In genomic region chr17:28888832-28889231, GRCh38 we compare ENCODE assay signal across 30 cellular contexts. TPM values are rescaled to one million over a fixed set of nuclear protein-coding genes. Genes with fewer than 3 reads are reported as not detected.
A peak's percentile ranks its signal among the peaks of the same experiment; 100 is the strongest.
DNase-seq lines count a peak whose midpoint lies in the region; ATAC-seq and TF ChIP-seq lines count a peak whose summit lies in the region.
"Had no signal": no experiment of that assay in that cellular context is flagged by ENCODE, and none has a peak within 500 bp of the region (broad histone marks: within the 10 kb centered on the region; RNA-seq: fewer than 3 reads in every experiment).

No MANE protein-coding gene starts in this region.

- H3K4me1 ChIP-seq in foreskin keratinocyte (peaks cover 8% of the 10 kb centered on the region), tibial artery (peaks cover 0 to 28% (median 22%) of the 10 kb centered on the region in 4 donors)
- H3K4me1 ChIP-seq: A549, uterus had no signal

- H3K4me3 ChIP-seq in tibial artery: no peak overlapping the region
- H3K4me3 ChIP-seq: A549, esophagus muscularis mucosa, lower lobe of right lung, right lobe of liver, thoracic aorta, uterus had no signal

- TF ChIP-seq CTCF in foreskin keratinocyte (conservative IDR thresholded peaks at IDR 0.05) (no peak), tibial artery (IDR thresholded peaks at IDR 0.05) (no peak)

- no peaks in the 10 kb centered on the region for H3K27me3 ChIP-seq in foreskin keratinocyte
- H3K27me3 ChIP-seq in tibial artery: no peaks in the 10 kb centered on the region
- H3K27me3 ChIP-seq: esophagus muscularis mucosa, right lobe of liver, uterus had no signal

- DNase-seq in activated T-cell treated with anti-CD3 and anti-CD28 coated beads, Interleukin-2, amount 50 U/mL, for 72 hours: no peak
- DNase-seq in activated T-cell treated with anti-CD3 and anti-CD28 coated beads, Interleukin-2, amount 50 U/mL, for 4 hours: no peak
- no peak for DNase-seq in central memory CD8-positive, alpha-beta T cell (ENCODE audit: low spot score in 2 of 2)
- peak; percentile 28 for DNase-seq in stimulated activated naive B cell treated with anti-CD40 and anti-IgM and Interleukin-4, amounts not matched to agents 10 μg/mL and 1 μg/mL and 100 μg/mL, for 72 hours
- DNase-seq in activated gamma-delta T cell treated with Interleukin-2 at 50 U/mL for 16 hours (no peak), foreskin keratinocyte (no peak), tibial artery (no peak)
- DNase-seq: activated CD4-positive, alpha-beta T cell treated with anti-CD3 and anti-CD28 coated beads for 1 hour; activated CD8-positive, alpha-beta memory T cell treated with anti-CD3 and anti-CD28 coated beads for 24 hours; activated naive CD4-positive, alpha-beta T cell; AML-193; amygdala; cortex of kidney; DMS79 treated with DMSO at 0.1 percent for 48 hours; foreskin melanocyte; KG1; MM.1S; NCI-H2081 treated with DMSO at 0.1 percent for 48 hours; NCI-H226; NCI-H69; right lobe of liver; stimulated activated CD4-positive, alpha-beta T cell treated with anti-CD3 and anti-CD28 coated beads, Interleukin-12 subunit alpha, Interleukin-12 subunit beta, amount 100 ng/mL, for 4 hours; stimulated activated CD4-positive, alpha-beta T cell treated with anti-CD3 and anti-CD28 coated beads, Interleukin-4, amount 100 ng/mL, for 1 hour; T-helper 17 cell; uterus had no signal

- no peaks in the 10 kb centered on the region for H3K27me3 Mint-ChIP-seq in activated T-cell treated with anti-CD3 and anti-CD28 coated beads, Interleukin-2, amount 50 U/mL, for 72 hours (ENCODE audit: low read depth)
- no peaks in the 10 kb centered on the region for H3K27me3 Mint-ChIP-seq in activated T-cell treated with anti-CD3 and anti-CD28 coated beads, Interleukin-2, amount 50 U/mL, for 4 hours (ENCODE audit: low read depth)
- no peaks in the 10 kb centered on the region for H3K27me3 Mint-ChIP-seq in IgD-negative memory B cell
- no peaks in the 10 kb centered on the region for H3K27me3 Mint-ChIP-seq in central memory CD8-positive, alpha-beta T cell
- no peaks in the 10 kb centered on the region for H3K27me3 Mint-ChIP-seq in stimulated activated naive B cell treated with anti-CD40 and anti-IgM and Interleukin-4, amounts not matched to agents 10 μg/mL and 1 μg/mL and 100 μg/mL, for 72 hours
- H3K27me3 Mint-ChIP-seq: T-helper 17 cell had no signal

- intact Hi-C loops in tibial artery (cut with DNase I; ENCODE audit: low total_unique reads): no loop called here

- H3K27ac Mint-ChIP-seq in activated T-cell treated with anti-CD3 and anti-CD28 coated beads, Interleukin-2, amount 50 U/mL, for 72 hours: peak overlapping the region; percentile 36
- H3K27ac Mint-ChIP-seq in IgD-negative memory B cell: peak overlapping the region in 2 of 3 donors; percentile 41 to 54
- peak overlapping the region; percentile 59 for H3K27ac Mint-ChIP-seq in central memory CD8-positive, alpha-beta T cell (ENCODE audit: low read depth)
- peak overlapping the region; percentile 94 for H3K27ac Mint-ChIP-seq in stimulated activated naive B cell treated with anti-CD40 and anti-IgM and Interleukin-4, amounts not matched to agents 10 μg/mL and 1 μg/mL and 100 μg/mL, for 72 hours
- H3K27ac Mint-ChIP-seq: T-helper 17 cell had no signal

- H3K4me3 Mint-ChIP-seq in activated T-cell treated with anti-CD3 and anti-CD28 coated beads, Interleukin-2, amount 50 U/mL, for 72 hours: no peak overlapping the region
- H3K4me3 Mint-ChIP-seq in activated T-cell treated with anti-CD3 and anti-CD28 coated beads, Interleukin-2, amount 50 U/mL, for 4 hours: no peak overlapping the region
- peak overlapping the region; percentile 18 to 90 (median 50) for H3K4me3 Mint-ChIP-seq in IgD-negative memory B cell
- no peak overlapping the region for H3K4me3 Mint-ChIP-seq in central memory CD8-positive, alpha-beta T cell
- peak overlapping the region; percentile 81 to 87 for H3K4me3 Mint-ChIP-seq in stimulated activated naive B cell treated with anti-CD40 and anti-IgM and Interleukin-4, amounts not matched to agents 10 μg/mL and 1 μg/mL and 100 μg/mL, for 72 hours
- H3K4me3 Mint-ChIP-seq: T-helper 17 cell had no signal

- H3K9me3 Mint-ChIP-seq in activated T-cell treated with anti-CD3 and anti-CD28 coated beads, Interleukin-2, amount 50 U/mL, for 72 hours: no peaks in the 10 kb centered on the region
- H3K9me3 Mint-ChIP-seq in activated T-cell treated with anti-CD3 and anti-CD28 coated beads, Interleukin-2, amount 50 U/mL, for 4 hours: no peaks in the 10 kb centered on the region
- no peaks in the 10 kb centered on the region for H3K9me3 Mint-ChIP-seq in IgD-negative memory B cell
- H3K9me3 Mint-ChIP-seq in central memory CD8-positive, alpha-beta T cell: no peaks in the 10 kb centered on the region
- H3K9me3 Mint-ChIP-seq in stimulated activated naive B cell treated with anti-CD40 and anti-IgM and Interleukin-4, amounts not matched to agents 10 μg/mL and 1 μg/mL and 100 μg/mL, for 72 hours: no peaks in the 10 kb centered on the region

- no peaks in the 10 kb centered on the region for H3K9me3 ChIP-seq in tibial artery
- H3K9me3 ChIP-seq: A549, esophagus muscularis mucosa, lower lobe of right lung, right lobe of liver, thoracic aorta, uterus had no signal

- peaks cover 50% of the 10 kb centered on the region for H3K4me1 Mint-ChIP-seq in activated T-cell treated with anti-CD3 and anti-CD28 coated beads, Interleukin-2, amount 50 U/mL, for 72 hours (ENCODE audit: low read depth)
- peaks cover 46% of the 10 kb centered on the region for H3K4me1 Mint-ChIP-seq in activated T-cell treated with anti-CD3 and anti-CD28 coated beads, Interleukin-2, amount 50 U/mL, for 4 hours (ENCODE audit: low read depth)
- H3K4me1 Mint-ChIP-seq in IgD-negative memory B cell: peaks cover 46 to 48% (median 48%) of the 10 kb centered on the region in 3 donors
- peaks cover 54% of the 10 kb centered on the region for H3K4me1 Mint-ChIP-seq in central memory CD8-positive, alpha-beta T cell
- peaks cover 69 to 99% of the 10 kb centered on the region in 2 donors for H3K4me1 Mint-ChIP-seq in stimulated activated naive B cell treated with anti-CD40 and anti-IgM and Interleukin-4, amounts not matched to agents 10 μg/mL and 1 μg/mL and 100 μg/mL, for 72 hours

- H3K27ac ChIP-seq in foreskin keratinocyte (no peak overlapping the region), tibial artery (no peak overlapping the region)
- H3K27ac ChIP-seq: A549, lower lobe of right lung, right lobe of liver, thoracic aorta, uterus had no signal

- peaks cover 24 to 53% (median 39%) of the 10 kb centered on the region in 3 donors for H3K36me3 ChIP-seq in tibial artery
- H3K36me3 ChIP-seq: uterus had no signal

- ATAC-seq in activated T-cell treated with anti-CD3 and anti-CD28 coated beads, Interleukin-2, amount 50 U/mL, for 72 hours (replicated peaks in 1 of 2): no peak
- ATAC-seq in activated T-cell treated with anti-CD3 and anti-CD28 coated beads, Interleukin-2, amount 50 U/mL, for 4 hours: no peak
- ATAC-seq in central memory CD8-positive, alpha-beta T cell (replicated peaks; ENCODE audit: extremely low read depth, poor library complexity, severe bottlenecking): no peak
- ATAC-seq in stimulated activated naive B cell treated with anti-CD40 and anti-IgM and Interleukin-4, amounts not matched to agents 10 μg/mL and 1 μg/mL and 100 μg/mL, for 72 hours (replicated peaks): peak; percentile 40 to 61
- no peak for ATAC-seq in foreskin keratinocyte
- ATAC-seq: lower lobe of right lung, right lobe of liver, T-helper 17 cell had no signal

- H3K36me3 Mint-ChIP-seq in activated T-cell treated with anti-CD3 and anti-CD28 coated beads, Interleukin-2, amount 50 U/mL, for 72 hours (ENCODE audit: insufficient read depth in 2 of 2): peaks cover 5 to 13% of the 10 kb centered on the region in 2 donors
- peaks cover 14% of the 10 kb centered on the region for H3K36me3 Mint-ChIP-seq in activated T-cell treated with anti-CD3 and anti-CD28 coated beads, Interleukin-2, amount 50 U/mL, for 4 hours (ENCODE audit: insufficient read depth)
- H3K36me3 Mint-ChIP-seq in IgD-negative memory B cell: peaks cover 8% of the 10 kb centered on the region
- H3K36me3 Mint-ChIP-seq in central memory CD8-positive, alpha-beta T cell (ENCODE audit: insufficient read depth): peaks cover 30% of the 10 kb centered on the region
- H3K36me3 Mint-ChIP-seq in stimulated activated naive B cell treated with anti-CD40 and anti-IgM and Interleukin-4, amounts not matched to agents 10 μg/mL and 1 μg/mL and 100 μg/mL, for 72 hours: peaks cover 36 to 69% of the 10 kb centered on the region in 2 donors

RNA-seq across cellular contexts. Expression of gene FLOT2, which starts 8.7 kb away (rescaled TPM):
- total RNA-seq in activated T-cell treated with anti-CD3 and anti-CD28 coated beads, Interleukin-2, amount 50 U/mL, for 72 hours: 100 to 1,000 TPM; 138 to 141 TPM
- 10 to 100 TPM; 48.3 to 62.9 (median 59.3) TPM for total RNA-seq in activated T-cell treated with anti-CD3 and anti-CD28 coated beads, Interleukin-2, amount 50 U/mL, for 4 hours
- polyA plus RNA-seq in IgD-negative memory B cell (400 TPM), foreskin keratinocyte (69.1 and 71.9 TPM in 2 replicates)
- total RNA-seq in foreskin keratinocyte: 81.8 and 83.2 TPM in 2 replicates

RNA-seq across cellular contexts. Expression of gene DHRS13, which starts 14.0 kb away (rescaled TPM):
- total RNA-seq in activated T-cell treated with anti-CD3 and anti-CD28 coated beads, Interleukin-2, amount 50 U/mL, for 72 hours: 10 to 100 TPM; 21.3 to 25.3 TPM
- total RNA-seq in activated T-cell treated with anti-CD3 and anti-CD28 coated beads, Interleukin-2, amount 50 U/mL, for 4 hours: 10 to 100 TPM; 20.7 to 24.5 (median 21.8) TPM
- polyA plus RNA-seq in IgD-negative memory B cell (17.1 TPM), foreskin keratinocyte (8.0 and 11.5 TPM in 2 replicates)
- 8.0 and 10.9 TPM in 2 replicates for total RNA-seq in foreskin keratinocyte

RNA-seq across cellular contexts. Expression of gene ERAL1, which starts 34.0 kb away (rescaled TPM):
- 10 to 100 TPM; 48.6 to 68.1 TPM for total RNA-seq in activated T-cell treated with anti-CD3 and anti-CD28 coated beads, Interleukin-2, amount 50 U/mL, for 72 hours
- total RNA-seq in activated T-cell treated with anti-CD3 and anti-CD28 coated beads, Interleukin-2, amount 50 U/mL, for 4 hours: 10 to 100 TPM; 79.8 to 81.3 (median 80.8) TPM
- polyA plus RNA-seq in IgD-negative memory B cell: 45.8 TPM
- 34.8 and 44.4 TPM in 2 replicates for total RNA-seq in foreskin keratinocyte
- 65.8 and 72.8 TPM in 2 replicates for polyA plus RNA-seq in foreskin keratinocyte

RNA-seq across cellular contexts. Expression of gene FAM222B, which starts 46.2 kb away (rescaled TPM):
- 10 to 100 TPM; 20.9 to 26.5 TPM for total RNA-seq in activated T-cell treated with anti-CD3 and anti-CD28 coated beads, Interleukin-2, amount 50 U/mL, for 72 hours
- total RNA-seq in activated T-cell treated with anti-CD3 and anti-CD28 coated beads, Interleukin-2, amount 50 U/mL, for 4 hours: 10 to 100 TPM; 23.5 to 26.4 (median 24.9) TPM
- polyA plus RNA-seq in IgD-negative memory B cell (17.1 TPM), foreskin keratinocyte (9.8 and 10.8 TPM in 2 replicates)
- total RNA-seq in foreskin keratinocyte: 16.3 and 17.9 TPM in 2 replicates

Comparison
In these comparisons a context has a peak if more than half of its experiments do, and no peak if none do; other contexts are left out.
1. ATAC-seq: peak in stimulated activated naive B cell treated with anti-CD40 and anti-IgM and Interleukin-4, amounts not matched to agents 10 μg/mL and 1 μg/mL and 100 μg/mL, for 72 hours (2 of 2); none in activated T-cell treated with anti-CD3 and anti-CD28 coated beads, Interleukin-2, amount 50 U/mL, for 72 hours (0 of 2), activated T-cell treated with anti-CD3 and anti-CD28 coated beads, Interleukin-2, amount 50 U/mL, for 4 hours (0 of 2), central memory CD8-positive, alpha-beta T cell (single experiment) and foreskin keratinocyte (single experiment).
2. H3K27ac Mint-ChIP-seq: peak in every context shown above with its lines; median percentile 94 in stimulated activated naive B cell treated with anti-CD40 and anti-IgM and Interleukin-4, amounts not matched to agents 10 μg/mL and 1 μg/mL and 100 μg/mL, for 72 hours; 59 in central memory CD8-positive, alpha-beta T cell; 48 in IgD-negative memory B cell; 36 in activated T-cell treated with anti-CD3 and anti-CD28 coated beads, Interleukin-2, amount 50 U/mL, for 72 hours.
3. H3K4me3 Mint-ChIP-seq: peak in IgD-negative memory B cell (4 of 4) and stimulated activated naive B cell treated with anti-CD40 and anti-IgM and Interleukin-4, amounts not matched to agents 10 μg/mL and 1 μg/mL and 100 μg/mL, for 72 hours (2 of 2); none in activated T-cell treated with anti-CD3 and anti-CD28 coated beads, Interleukin-2, amount 50 U/mL, for 72 hours (0 of 2), activated T-cell treated with anti-CD3 and anti-CD28 coated beads, Interleukin-2, amount 50 U/mL, for 4 hours (single experiment) and central memory CD8-positive, alpha-beta T cell (single experiment).